8 cellular contexts compared by ENCODE assay signal in the genomic region with DNA sequence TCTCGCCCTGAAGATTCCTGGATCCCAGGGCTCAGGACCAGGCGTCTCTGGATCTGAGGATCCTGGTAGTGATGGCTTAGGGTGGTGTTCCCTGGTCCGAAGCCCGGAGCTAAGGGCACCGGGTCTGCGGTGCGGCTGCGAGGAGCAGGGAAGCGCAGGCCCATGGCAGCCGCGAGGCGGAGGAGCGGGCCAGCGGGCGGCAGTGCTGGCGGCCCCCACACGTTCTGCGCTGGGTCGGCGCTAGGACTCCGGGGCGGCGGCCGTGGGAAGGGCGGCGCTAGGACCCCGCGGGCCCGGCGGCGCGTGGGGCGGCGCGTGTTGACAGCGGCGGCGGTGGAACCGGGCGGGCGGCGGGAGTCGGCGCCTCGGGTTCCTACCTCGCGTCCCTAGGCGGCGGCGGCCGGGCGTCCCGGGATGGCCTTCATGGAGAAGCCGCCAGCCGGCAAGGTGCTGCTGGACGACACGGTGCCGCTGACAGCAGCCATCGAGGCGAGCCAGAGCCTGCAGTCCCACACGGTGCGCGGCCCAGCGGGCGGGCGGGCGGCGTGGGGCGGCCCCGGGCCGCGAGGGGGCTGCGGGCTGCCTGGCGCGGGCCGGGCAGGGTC. TPM values are rescaled to one million over a fixed set of nuclear protein-coding genes. Genes with fewer than 3 reads are reported as not detected.
DNase-seq lines count a peak whose midpoint lies in the region; ATAC-seq and TF ChIP-seq lines count a peak whose summit lies in the region.

Gene PXK (plus strand): TSS at position 318 of the 605 bp plus-strand sequence. CDS start 97 bp downstream, at position 415.

- TF ChIP-seq POLR2A in testis (IDR thresholded peaks at IDR 0.05) = no peak

- H3K27me3 Mint-ChIP-seq in activated naive CD8-positive, alpha-beta T cell treated with anti-CD3 and anti-CD28 coated beads, Interleukin-2, amount 10 ng/mL, durations not matched to agents 7 days and 5 days = no peaks in the 10 kb centered on the region
- H3K27me3 Mint-ChIP-seq in glutamatergic neuron (ENCODE audit: unreplicated experiment) (peaks cover 8% of the 10 kb centered on the region), osteocyte (ENCODE audit: unreplicated experiment) (no peaks in the 10 kb centered on the region)

- H3K36me3 Mint-ChIP-seq in activated naive CD8-positive, alpha-beta T cell treated with anti-CD3 and anti-CD28 coated beads, Interleukin-2, amount 10 ng/mL, durations not matched to agents 7 days and 5 days = peaks cover 8% of the 10 kb centered on the region
- peaks cover 3% of the 10 kb centered on the region for H3K36me3 Mint-ChIP-seq in glutamatergic neuron (ENCODE audit: unreplicated experiment)
- peaks cover 2% of the 10 kb centered on the region for H3K36me3 Mint-ChIP-seq in osteocyte (ENCODE audit: unreplicated experiment)

- peak within 1 kb of the TSS; percentile 97 for H3K27ac Mint-ChIP-seq in activated naive CD8-positive, alpha-beta T cell treated with anti-CD3 and anti-CD28 coated beads, Interleukin-2, amount 10 ng/mL, durations not matched to agents 7 days and 5 days
- H3K27ac Mint-ChIP-seq in glutamatergic neuron (ENCODE audit: unreplicated experiment) (no peak within 1 kb of the TSS), osteocyte (ENCODE audit: unreplicated experiment) (peak within 1 kb of the TSS; percentile 98)

- TF ChIP-seq CTCF in GM20000 (IDR thresholded peaks at IDR 0.05; ENCODE audit: extremely low read depth, missing control alignments) (peak; percentile 26), glutamatergic neuron (IDR thresholded peaks at IDR 0.05; ENCODE audit: partially characterized antibody, unreplicated experiment) (no peak), osteocyte (IDR thresholded peaks at IDR 0.05) (peak; percentile 33), testis (IDR thresholded peaks at IDR 0.05) (peak in 1 of 3 experiments; percentile 35)

- WGBS in testis, 2 donors = 0% methylated on average over 1 to 60 of the region's 76 CpGs

- H3K36me3 ChIP-seq in testis (ENCODE audit: low read depth, missing control alignments) = no peaks in the 10 kb centered on the region

- ATAC-seq in activated naive CD8-positive, alpha-beta T cell treated with anti-CD3 and anti-CD28 coated beads, Interleukin-2, amount 10 ng/mL, durations not matched to agents 7 days and 5 days (ENCODE audit: low read depth) = peak; percentile 88

- POLR2A ChIA-PET in activated naive CD8-positive, alpha-beta T cell treated with anti-CD3 and anti-CD28 coated beads, Interleukin-2, amount 10 ng/mL, durations not matched to agents 7 days and 5 days (lab: Charles Lee) = interaction anchor here (0.6 to 5.0 kb wide), 8 partner anchors 8 to 727 kb away, joined by 3 to 38 read pairs (median 5); partner anchors contain the start of genes HTD2 and RPP14

- H3K27ac ChIP-seq in testis = peak within 1 kb of the TSS; percentile 2 to 63

- DNase-seq in DMS114 treated with DMSO at 0.1 percent for 48 hours (lab: John Stamatoyannopoulos, UW; ENCODE audit: unreplicated experiment) (peak; percentile 40), GM20000 (ENCODE audit: low spot score) (peak; percentile 92), HT1080 (ENCODE audit: low read depth) (peak; percentile 69), SW480 (ENCODE audit: low spot score) (peak; percentile 68), glutamatergic neuron (peak; percentile 85), osteocyte (ENCODE audit: extremely low spot score, unreplicated experiment) (peak; percentile 90), testis (peak; percentile 90)
- DNase-seq in activated naive CD8-positive, alpha-beta T cell treated with anti-CD3 and anti-CD28 coated beads, Interleukin-2, amount 10 ng/mL, durations not matched to agents 7 days and 5 days = peak; percentile 90

- H3K4me1 ChIP-seq in testis = peaks cover 10% of the 10 kb centered on the region

- no peaks in the 10 kb centered on the region for H3K27me3 ChIP-seq in testis

- H3K4me1 Mint-ChIP-seq in activated naive CD8-positive, alpha-beta T cell treated with anti-CD3 and anti-CD28 coated beads, Interleukin-2, amount 10 ng/mL, durations not matched to agents 7 days and 5 days = peaks cover 32% of the 10 kb centered on the region
- H3K4me1 Mint-ChIP-seq in glutamatergic neuron (ENCODE audit: low read depth, unreplicated experiment) (no peaks in the 10 kb centered on the region), osteocyte (ENCODE audit: unreplicated experiment) (peaks cover 52% of the 10 kb centered on the region)

- peak within 1 kb of the TSS; percentile 69 to 93 for H3K4me3 ChIP-seq in testis

- H3K4me3 Mint-ChIP-seq in activated naive CD8-positive, alpha-beta T cell treated with anti-CD3 and anti-CD28 coated beads, Interleukin-2, amount 10 ng/mL, durations not matched to agents 7 days and 5 days = peak within 1 kb of the TSS; percentile 100
- H3K4me3 Mint-ChIP-seq in glutamatergic neuron (ENCODE audit: unreplicated experiment) = peak within 1 kb of the TSS; percentile 98
- H3K4me3 Mint-ChIP-seq in osteocyte (ENCODE audit: unreplicated experiment) = peak within 1 kb of the TSS; percentile 99

- no peaks in the 10 kb centered on the region for H3K9me3 Mint-ChIP-seq in activated naive CD8-positive, alpha-beta T cell treated with anti-CD3 and anti-CD28 coated beads, Interleukin-2, amount 10 ng/mL, durations not matched to agents 7 days and 5 days
- H3K9me3 Mint-ChIP-seq in glutamatergic neuron (ENCODE audit: unreplicated experiment) (peaks cover 2% of the 10 kb centered on the region), osteocyte (ENCODE audit: unreplicated experiment) (no peaks in the 10 kb centered on the region)

- intact Hi-C loops in testis (cut with DNase I; ENCODE audit: low total_unique reads) = loop anchor here (5.0 kb wide), 1 partner anchor 160 kb away; the partner anchor contains the start of gene KCTD6

- H3K9me3 ChIP-seq in testis = no peaks in the 10 kb centered on the region

RNA-seq across cellular contexts. Expression of gene PXK, which starts in this region (rescaled TPM):
- 19.6 and 23.3 TPM in 2 replicates for total RNA-seq in HT1080 (2014; rRNA removed; shearing (Covaris generic))
- polyA plus RNA-seq in HT1080 (2015; cell fraction: cytosol; rRNA removed) = 28.9 and 39.7 TPM in 2 replicates
- 42.4 and 42.7 TPM in 2 replicates for polyA plus RNA-seq in HT1080 (2015; cell fraction: nucleus; rRNA removed)
- total RNA-seq in activated naive CD8-positive, alpha-beta T cell treated with anti-CD3 and anti-CD28 coated beads, Interleukin-2, amount 10 ng/mL, durations not matched to agents 7 days and 5 days = 10 to 100 TPM; 38.6 to 41.5 TPM
- total RNA-seq in glutamatergic neuron (ENCODE audit: unreplicated experiment) (14.0 TPM), osteocyte (37.0 and 39.1 TPM in 2 replicates), testis (10 to 100 TPM; 29.3 to 31.3 TPM)
- polyA plus RNA-seq in testis (ENCODE audit: insufficient read depth, low read depth, low replicate concordance) = 28.8 TPM

Comparison
In these comparisons a context has a peak if more than half of its experiments do, and no peak if none do; other contexts are left out.
1. Peak in every context shown above with its lines: DNase-seq, ATAC-seq, H3K4me3 ChIP-seq and H3K27ac ChIP-seq.
2. DNase-seq: peak in every context shown above with its lines; median percentile 92 in GM20000; 90 in activated naive CD8-positive, alpha-beta T cell treated with anti-CD3 and anti-CD28 coated beads, Interleukin-2, amount 10 ng/mL, durations not matched to agents 7 days and 5 days; 90 in osteocyte; 90 in testis; 85 in glutamatergic neuron; 69 in HT1080; 68 in SW480; 40 in DMS114 treated with DMSO at 0.1 percent for 48 hours.